23 cellular contexts compared by ENCODE assay signal in genomic region chr7:11607676-11608075, GRCh38.
A peak's percentile ranks its signal among the peaks of the same experiment; 100 is the strongest.
DNase-seq lines count a peak whose midpoint lies in the region; ATAC-seq, FAIRE-seq and TF ChIP-seq lines count a peak whose summit lies in the region.
"Had no signal": no experiment of that assay in that cellular context is flagged by ENCODE, and none has a peak within 500 bp of the region (broad histone marks: within the 10 kb centered on the region; RNA-seq: fewer than 3 reads in every experiment).

No MANE protein-coding gene starts in this region.

- no peak overlapping the region for H2BK20ac ChIP-seq in H1 (ENCODE audit: low read length)

- H2BK12ac ChIP-seq in H1 (ENCODE audit: low read depth, low read length) = no peak overlapping the region

- H2AFZ ChIP-seq in H1 (ENCODE audit: low read length) = 0 out of 2 replicates have a peak overlapping the region, but pooled peaks have one; percentile 55

- no peak overlapping the region for H4K8ac ChIP-seq in H1 (ENCODE audit: extremely low read depth, insufficient read depth, low read length)

- no peak overlapping the region for H2AK5ac ChIP-seq in H1 (ENCODE audit: low read depth, low read length)

- ATAC-seq in left cardiac atrium = no peak
- ATAC-seq in HG02798 (IDR thresholded peaks at IDR 0.05; ENCODE audit: poor library complexity, unreplicated experiment) = no peak
- no peak for ATAC-seq in HG02759 (IDR thresholded peaks at IDR 0.05; ENCODE audit: unreplicated experiment)
- ATAC-seq: activated CD4-positive, CD25-positive, alpha-beta regulatory T cell treated with anti-CD3 and anti-CD28 coated beads, Interleukin-2, amount 50 U/mL, for 24 hours; activated CD8-positive, alpha-beta T cell treated with anti-CD3 and anti-CD28 coated beads, Interleukin-2, amount 10 ng/mL, durations not matched to agents 7 days and 5 days; K562 had no signal

- no peak overlapping the region for H2BK15ac ChIP-seq in H1 (ENCODE audit: low read length)

- no peak for FAIRE-seq in H1 (lab: Jason Lieb, UNC)
- FAIRE-seq: K562 had no signal

- H3K9me3 ChIP-seq in right atrium auricular region (no peaks in the 10 kb centered on the region), H1 (ENCODE audit: insufficient read depth in 2 of 2, low read depth in 1 of 2, low read length in 1 of 2) (no peaks in the 10 kb centered on the region)
- H3K9me3 ChIP-seq: esophagus squamous epithelium, tibial artery had no signal

- no peak overlapping the region for H3K23ac ChIP-seq in H1 (ENCODE audit: insufficient read length)

- H3K18ac ChIP-seq in H1 (ENCODE audit: extremely low read depth, low read length) = no peak overlapping the region

- no peaks in the 10 kb centered on the region for H4K20me1 ChIP-seq in H1 (replicated peaks in 1 of 2; ENCODE audit: control insufficient read depth in 1 of 2, insufficient read depth in 2 of 2, low read length in 2 of 2)

- 53% methylated on average over 2 of the region's 2 CpGs; no CpG with 5 or more reads in 1 of the 2 experiments for WGBS in H1 (ENCODE audit: extremely low coverage in 1 of 2, insufficient coverage in 1 of 2, insufficient read length in 1 of 2, insufficient replicate concordance in 2 of 2, low coverage in 1 of 2, low lambda C conversion rate in 2 of 2, missing lambda C conversion rate in 1 of 2), 2 experiments

- POLR2A ChIA-PET in H1 (lab: Charles Lee; ENCODE audit: partially characterized antibody) = no interaction called here

- H3K27ac ChIP-seq in right atrium auricular region (no peak overlapping the region), H1 (ENCODE audit: low read depth, low read length) (no peak overlapping the region)
- H3K27ac ChIP-seq: esophagus squamous epithelium, RWPE1, tibial artery had no signal

- no peak overlapping the region for H3K56ac ChIP-seq in H1 (replicated peaks; ENCODE audit: insufficient read length, low read depth, low read length)

- H3K4me2 ChIP-seq in H1 (ENCODE audit: insufficient read depth in 1 of 2, low read depth in 2 of 2, low read length in 2 of 2) = no peak overlapping the region

- TF ChIP-seq RAD21 in H1 (IDR thresholded peaks at IDR 0.05 in 1 of 2, conservative IDR thresholded peaks at IDR 0.05 in 1 of 2; ENCODE audit: low read depth in 2 of 2, low read length in 2 of 2) = no peak

- H3K36me3 ChIP-seq in right atrium auricular region (no peaks in the 10 kb centered on the region), H1 (ENCODE audit: control insufficient read depth in 2 of 4, insufficient read depth in 4 of 4, low read length in 3 of 4) (no peaks in the 10 kb centered on the region)
- H3K36me3 ChIP-seq: esophagus squamous epithelium, tibial artery had no signal

- H3K4me1 ChIP-seq in right atrium auricular region (no peaks in the 10 kb centered on the region), H1 (replicated peaks in 1 of 4; ENCODE audit: control insufficient read depth in 3 of 4, insufficient read depth in 4 of 4, low read length in 3 of 4) (peaks cover 0 to 6% (median 3%) of the 10 kb centered on the region in 4 experiments; a peak in 2 of 7 replicates)
- H3K4me1 ChIP-seq: esophagus squamous epithelium, tibial artery had no signal

- no peaks in the 10 kb centered on the region for H3K79me2 ChIP-seq in H1 (ENCODE audit: control insufficient read depth in 1 of 2, insufficient read depth in 2 of 2, low read length in 2 of 2)

- no peak overlapping the region for H4K91ac ChIP-seq in H1 (replicated peaks; ENCODE audit: insufficient read length, low read length)

- TF ChIP-seq CTCF in right atrium auricular region (IDR thresholded peaks at IDR 0.05) (no peak), H1 (IDR thresholded peaks at IDR 0.05; ENCODE audit: control extremely low read depth in 1 of 3, insufficient read depth in 1 of 3, low read depth in 1 of 3, low read length in 3 of 3) (no peak)

- TF ChIP-seq EP300 in H1 (IDR thresholded peaks at IDR 0.05; ENCODE audit: borderline replicate concordance in 1 of 2, low read depth in 2 of 2, low read length in 2 of 2) = no peak

- H3K27me3 ChIP-seq in right atrium auricular region = no peaks in the 10 kb centered on the region
- no peaks in the 10 kb centered on the region for H3K27me3 ChIP-seq in H1 (replicated peaks in 1 of 4; ENCODE audit: control insufficient read depth in 3 of 4, extremely low read depth in 1 of 4, insufficient read depth in 3 of 4, low read length in 3 of 4)
- H3K27me3 ChIP-seq: esophagus squamous epithelium, tibial artery had no signal

- intact Hi-C loops in left cardiac atrium (cut with DNase I) = no loop called here

- CTCF ChIA-PET in H1 (lab: Charles Lee; ENCODE audit: partially characterized antibody) = interaction anchor here (1.2 kb wide), 1 partner anchor 28 kb away, joined by 3 read pairs; no protein-coding TSS in a partner anchor

- H3K4ac ChIP-seq in H1 (replicated peaks; ENCODE audit: insufficient read length, low read depth, low read length) = no peak overlapping the region

- H3K79me1 ChIP-seq in H1 (ENCODE audit: low read depth, low read length) = no peaks in the 10 kb centered on the region

- no peak overlapping the region for H2BK120ac ChIP-seq in H1 (replicated peaks; ENCODE audit: low read depth, low read length)

- TF ChIP-seq POLR2A in H1 (IDR thresholded peaks at IDR 0.05; ENCODE audit: control extremely low read depth in 1 of 2, low read depth in 2 of 2, low read length in 2 of 2) = no peak

- DNase-seq in left cardiac atrium (peak; percentile 24), right atrium auricular region (ENCODE audit: low spot score) (no peak), NCI-H774 (lab: John Stamatoyannopoulos, UW) (peak; percentile 61), H1 (ENCODE audit: low read depth in 1 of 2, low spot score in 2 of 2) (no peak), A172 (ENCODE audit: low spot score) (no peak)
- DNase-seq: activated CD8-positive, alpha-beta T cell treated with anti-CD3 and anti-CD28 coated beads, Interleukin-2, amount 10 ng/mL, durations not matched to agents 7 days and 5 days; activated naive CD4-positive, alpha-beta T cell treated with anti-CD3 and anti-CD28 coated beads for 36 hours; activated T-cell treated with anti-CD3 and anti-CD28 coated beads, Interleukin-2, amount 50 U/mL, for 1 hour; amygdala; CD4-positive, alpha-beta T cell; central memory CD4-positive, alpha-beta T cell; effector CD8-positive, alpha-beta T cell; esophagus squamous epithelium; H7; NCI-H2171; nephron progenitor cell; stimulated activated naive CD4-positive, alpha-beta T cell treated with Interleukin-2 at 50 U/mL for 16 hours; tibial artery had no signal

- H3K9ac ChIP-seq in H1 (replicated peaks in 1 of 4; ENCODE audit: extremely low read depth in 1 of 4, low read depth in 3 of 4, low read length in 3 of 4) = no peak overlapping the region

- no peak overlapping the region for H3K14ac ChIP-seq in H1 (ENCODE audit: insufficient read length)

- H4K5ac ChIP-seq in H1 (ENCODE audit: insufficient read length, low read depth, low read length) = no peak overlapping the region

- no peaks in the 10 kb centered on the region for H3K23me2 ChIP-seq in H1 (ENCODE audit: low read depth, low read length)

- no peak overlapping the region for H2BK5ac ChIP-seq in H1 (ENCODE audit: low read depth, low read length)

- H3K4me3 ChIP-seq in right atrium auricular region (no peak overlapping the region), H1 (ENCODE audit: extremely low read depth in 1 of 4, insufficient read depth in 2 of 4, low read depth in 3 of 4, low read length in 4 of 4) (no peak overlapping the region)
- H3K4me3 ChIP-seq: esophagus squamous epithelium, K562, tibial artery had no signal

TF ChIP-seq in H1, 55 proteins besides CTCF, POLR2A, EP300 and RAD21:
- TF ChIP-seq KDM4A (IDR thresholded peaks at IDR 0.05; ENCODE audit: low read depth, low read length, severe bottlenecking) = no peak
- no peak for TF ChIP-seq ATF2 (IDR thresholded peaks at IDR 0.05; ENCODE audit: low read length)
- TF ChIP-seq SP1 (IDR thresholded peaks at IDR 0.05; ENCODE audit: low read depth, low read length) = no peak
- TF ChIP-seq SIX5 (IDR thresholded peaks at IDR 0.05; ENCODE audit: low read depth, low read length) = no peak
- TF ChIP-seq BCL11A (IDR thresholded peaks at IDR 0.05; ENCODE audit: low read depth in 2 of 2, low read length in 2 of 2) = no peak
- no peak for TF ChIP-seq CEBPB (IDR thresholded peaks at IDR 0.05; ENCODE audit: low read depth, low read length)
- no peak for TF ChIP-seq MAFK (IDR thresholded peaks at IDR 0.05; ENCODE audit: low read depth, low read length)
- no peak for TF ChIP-seq RFX5 (IDR thresholded peaks at IDR 0.05; ENCODE audit: borderline replicate concordance, low read depth, low read length)
- no peak for TF ChIP-seq TBP (IDR thresholded peaks at IDR 0.05; ENCODE audit: low read depth, low read length)
- TF ChIP-seq CTBP2 (IDR thresholded peaks at IDR 0.05; ENCODE audit: borderline replicate concordance, insufficient read depth, insufficient read length, low read length) = no peak
TF ChIP-seq in H1: peak in this region for 0.

Comparison
In these comparisons a context has a peak if more than half of its experiments do, and no peak if none do; other contexts are left out.
1. DNase-seq: peak in left cardiac atrium (single experiment) and NCI-H774 (single experiment); none in right atrium auricular region (single experiment), H1 (0 of 2) and A172 (single experiment).